ENCODE assay signal across 16 cellular contexts in the genomic region with DNA sequence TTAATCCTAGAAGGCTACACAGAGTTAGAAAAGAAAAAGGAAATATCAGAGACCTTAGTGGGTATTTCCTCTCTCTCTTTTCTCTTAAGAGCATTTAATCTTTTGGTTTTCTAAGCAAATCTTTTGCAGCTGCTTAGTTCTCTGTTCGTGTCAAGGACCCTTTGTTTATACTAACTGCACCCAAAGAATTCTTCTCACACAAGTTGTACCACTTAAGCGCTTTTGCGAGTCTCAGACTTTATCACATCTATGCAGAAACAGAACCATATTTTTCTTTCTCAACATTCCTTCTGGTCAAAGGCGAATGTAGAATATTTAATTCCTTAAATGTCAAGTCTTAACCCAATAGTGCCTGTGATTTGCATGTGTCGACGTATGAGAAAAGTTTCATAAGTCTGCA. TPM values are rescaled to one million over a fixed set of nuclear protein-coding genes. Genes with fewer than 3 reads are reported as not detected.
DNase-seq lines count a peak whose midpoint lies in the region; ATAC-seq and TF ChIP-seq lines count a peak whose summit lies in the region.
"Had no signal": no experiment of that assay in that cellular context is flagged by ENCODE, and none has a peak within 500 bp of the region (broad histone marks: within the 10 kb centered on the region; RNA-seq: fewer than 3 reads in every experiment).

No MANE protein-coding gene starts in this region.

- H3K4me3 ChIP-seq in AG04449 (ENCODE audit: low read depth, low read length) (no peak overlapping the region), adipocyte (ENCODE audit: low read length) (no peak overlapping the region), gastroesophageal sphincter (no peak overlapping the region), heart right ventricle (no peak overlapping the region)

- H3K36me3 ChIP-seq in adipocyte (ENCODE audit: control insufficient read depth, insufficient read depth, low read length, severe bottlenecking) (no peaks in the 10 kb centered on the region), gastroesophageal sphincter (no peaks in the 10 kb centered on the region), heart right ventricle (no peaks in the 10 kb centered on the region)

- no peak for TF ChIP-seq EP300 in gastroesophageal sphincter (IDR thresholded peaks at IDR 0.05)

- H3K27ac Mint-ChIP-seq in nephron = peak overlapping the region; percentile 51 to 72 (median 62)
- H3K27ac Mint-ChIP-seq: H9 had no signal

- 45 to 49% methylated on average over 5 of the region's 6 CpGs for WGBS in gastroesophageal sphincter (ENCODE audit: low coverage in 1 of 2), 2 donors
- WGBS in heart right ventricle, 2 donors = 69 to 73% methylated on average over 6 of the region's 6 CpGs

- TF ChIP-seq POLR2A in gastroesophageal sphincter (IDR thresholded peaks at IDR 0.05) = no peak

- TF ChIP-seq CTCF in AG04449 (IDR thresholded peaks at IDR 0.05; ENCODE audit: insufficient read depth, low read length, missing control alignments) = no peak
- no peak for TF ChIP-seq CTCF in nephron (IDR thresholded peaks at IDR 0.05; ENCODE audit: unreplicated experiment in 3 of 3)
- no peak for TF ChIP-seq CTCF in gastroesophageal sphincter (IDR thresholded peaks at IDR 0.05)
- no peak for TF ChIP-seq CTCF in heart right ventricle (IDR thresholded peaks at IDR 0.05)

- H3K4me1 Mint-ChIP-seq in nephron = peaks cover 33% of the 10 kb centered on the region
- H3K4me1 Mint-ChIP-seq: H9 had no signal

- H3K27ac ChIP-seq in gastroesophageal sphincter = no peak overlapping the region
- H3K27ac ChIP-seq in heart right ventricle = no peak overlapping the region

- H3K9ac ChIP-seq in adipocyte (ENCODE audit: low read length) = no peak overlapping the region

- H3K9me3 ChIP-seq in adipocyte (ENCODE audit: control insufficient read depth, low read length) = peaks cover 12% of the 10 kb centered on the region
- peaks cover 0 to 8% (median 0%) of the 10 kb centered on the region in 3 donors for H3K9me3 ChIP-seq in gastroesophageal sphincter
- peaks cover 0 to 18% (median 0%) of the 10 kb centered on the region in 11 donors for H3K9me3 ChIP-seq in heart right ventricle

- H3K36me3 Mint-ChIP-seq in nephron (ENCODE audit: low read depth) = peaks cover 9% of the 10 kb centered on the region

- no peaks in the 10 kb centered on the region for H3K27me3 Mint-ChIP-seq in nephron (ENCODE audit: low read depth)

- H3K9me3 Mint-ChIP-seq in nephron = peaks cover 15% of the 10 kb centered on the region

- CTCF ChIA-PET in AG04449 (lab: Yijun Ruan, JAX) = interaction anchor here (0.7 to 1.0 kb wide), 2 partner anchors 10 to 24 kb away, joined by 3 read pairs; no protein-coding TSS in a partner anchor

- no peak overlapping the region for H3K4me3 Mint-ChIP-seq in nephron
- H3K4me3 Mint-ChIP-seq: H9 had no signal

- H3K27me3 ChIP-seq in adipocyte (replicated peaks; ENCODE audit: control insufficient read depth, insufficient read depth, low read length) (no peaks in the 10 kb centered on the region), gastroesophageal sphincter (no peaks in the 10 kb centered on the region), heart right ventricle (no peaks in the 10 kb centered on the region)

- DNase-seq in AG04449 (ENCODE audit: low read depth, low spot score) (peak; percentile 73), adipocyte (ENCODE audit: low read depth) (peak; percentile 88), fibroblast of gingiva (ENCODE audit: low read depth) (peak; percentile 41), D341Med (ENCODE audit: low spot score) (no peak), heart right ventricle (no peak)
- DNase-seq: 8988T, C1 segment of cervical spinal cord, DMS 273 treated with DMSO at 0.1 percent for 48 hours, H9, NCI-H187, NCI-H226, NCI-H524 treated with DMSO at 0.1 percent for 48 hours had no signal

- ATAC-seq in gastroesophageal sphincter = no peak
- no peak for ATAC-seq in heart right ventricle
- ATAC-seq in HG03442 (IDR thresholded peaks at IDR 0.05; ENCODE audit: unreplicated experiment) = no peak
- ATAC-seq: Panc1 had no signal

- POLR2A ChIA-PET in AG04449 (lab: Yijun Ruan, JAX) = no interaction called here

- intact Hi-C loops in heart right ventricle (cut with DNase I) = no loop called here

- peaks cover 3% of the 10 kb centered on the region for H3K4me1 ChIP-seq in adipocyte (ENCODE audit: control insufficient read depth, insufficient read depth, low read length)
- no peaks in the 10 kb centered on the region for H3K4me1 ChIP-seq in gastroesophageal sphincter
- H3K4me1 ChIP-seq in heart right ventricle = peaks cover 0 to 30% (median 10%) of the 10 kb centered on the region in 9 donors

RNA-seq across cellular contexts. Expression of a gene that starts 17.9 kb away (rescaled TPM):
- total RNA-seq in gastroesophageal sphincter = 10 to 100 TPM; 35.0 to 71.9 (median 63.3) TPM
- total RNA-seq in heart right ventricle = 10 to 100 TPM; 26.6 to 66.0 (median 39.2) TPM
- 10 to 100 TPM; 15.1 to 29.8 TPM for polyA plus RNA-seq in heart right ventricle

Comparison
In these comparisons a context has a peak if more than half of its experiments do, and no peak if none do; other contexts are left out.
1. DNase-seq: peak in AG04449 (single experiment), adipocyte (single experiment) and fibroblast of gingiva (single experiment); none in D341Med (single experiment) and heart right ventricle (0 of 2).